In genomic region chr3:31103623-31104180, GRCh38 we compare ENCODE assay signal across 28 cellular contexts.
A peak's percentile ranks its signal among the peaks of the same experiment; 100 is the strongest.
DNase-seq lines count a peak whose midpoint lies in the region; ATAC-seq, FAIRE-seq and TF ChIP-seq lines count a peak whose summit lies in the region.
"Had no signal": no experiment of that assay in that cellular context is flagged by ENCODE, and none has a peak within 500 bp of the region (broad histone marks: within the 10 kb centered on the region; RNA-seq: fewer than 3 reads in every experiment).

No MANE protein-coding gene starts in this region.

- H4K20me1 ChIP-seq in GM23338 (replicated peaks; ENCODE audit: insufficient read depth): no peaks in the 10 kb centered on the region
- H4K20me1 ChIP-seq: BLaER1 had no signal

- no peaks in the 10 kb centered on the region for H3K27me3 Mint-ChIP-seq in GM23338 (ENCODE audit: insufficient read depth, low read depth, poor library complexity)
- H3K27me3 Mint-ChIP-seq in activated T-helper 17 cell treated with anti-CD3 and anti-CD28 coated beads, Interleukin-2, amount 50 U/mL, for 72 hours: no peaks in the 10 kb centered on the region
- H3K27me3 Mint-ChIP-seq: CD4-positive, alpha-beta T cell had no signal

- H3K4me3 ChIP-seq in GM23338 (no peak overlapping the region), bronchial epithelial cell (ENCODE audit: low read depth, low read length) (no peak overlapping the region)
- H3K4me3 ChIP-seq: BLaER1, K562 had no signal

- DNase-seq in GM23338 (ENCODE audit: low spot score): no peak
- DNase-seq in RCC 7860 (ENCODE audit: low spot score): peak; percentile 8
- peak; percentile 37 for DNase-seq in bronchial epithelial cell (ENCODE audit: low read depth)
- no peak for DNase-seq in activated CD4-positive, alpha-beta T cell treated with anti-CD3 and anti-CD28 coated beads, Interleukin-2, amount 50 U/mL, for 1 hour
- DNase-seq: ACHN; CD4-positive, alpha-beta T cell; COR-L47; DMS 273 treated with DMSO at 0.1 percent for 48 hours; DMS79 treated with DMSO at 0.1 percent for 48 hours; NCI-H1092; NCI-H146; NCI-H2029; NCI-H2227 treated with DMSO at 0.1 percent for 48 hours; NCI-H510A; NCI-H748 treated with DMSO at 0.1 percent for 48 hours; NK-92 treated with Interleukin-12 subunit alpha and Interleukin-12 subunit beta, amount 100 ng/mL, for 24 hours had no signal

- H3F3A ChIP-seq in GM23338 (replicated peaks; ENCODE audit: low read depth): no peaks in the 10 kb centered on the region

- H3K36me3 Mint-ChIP-seq in GM23338 (ENCODE audit: low read depth): no peaks in the 10 kb centered on the region
- H3K36me3 Mint-ChIP-seq in activated T-helper 17 cell treated with anti-CD3 and anti-CD28 coated beads, Interleukin-2, amount 50 U/mL, for 72 hours (ENCODE audit: low read depth): no peaks in the 10 kb centered on the region

- H3K4me1 Mint-ChIP-seq in GM23338: peaks cover 11% of the 10 kb centered on the region; the same call in 2 of the 3 replicates
- H3K4me1 Mint-ChIP-seq in activated T-helper 17 cell treated with anti-CD3 and anti-CD28 coated beads, Interleukin-2, amount 50 U/mL, for 72 hours: peaks cover 30% of the 10 kb centered on the region

- H3K36me3 ChIP-seq in GM23338 (ENCODE audit: insufficient read depth): no peaks in the 10 kb centered on the region
- no peaks in the 10 kb centered on the region for H3K36me3 ChIP-seq in bronchial epithelial cell (ENCODE audit: control insufficient read depth, insufficient read depth, low read length)
- H3K36me3 ChIP-seq: BLaER1 had no signal

- no peaks in the 10 kb centered on the region for H3K79me2 ChIP-seq in GM23338 (replicated peaks; ENCODE audit: insufficient read depth)

- H3K4me2 ChIP-seq in GM23338: no peak overlapping the region
- H3K4me2 ChIP-seq: BLaER1 had no signal

- H3K27ac ChIP-seq in GM23338 (ENCODE audit: low read depth): no peak overlapping the region
- H3K27ac ChIP-seq: BLaER1 had no signal

- peak overlapping the region; percentile 49; the same call in 1 of the 2 replicates for H3K27ac Mint-ChIP-seq in GM23338
- H3K27ac Mint-ChIP-seq in activated T-helper 17 cell treated with anti-CD3 and anti-CD28 coated beads, Interleukin-2, amount 50 U/mL, for 72 hours: no peak overlapping the region
- H3K27ac Mint-ChIP-seq: CD4-positive, alpha-beta T cell had no signal

- ATAC-seq in GM23338: no peak
- ATAC-seq in activated T-helper 17 cell treated with anti-CD3 and anti-CD28 coated beads, Interleukin-2, amount 50 U/mL, for 72 hours (replicated peaks): no peak
- ATAC-seq in GM21381 (IDR thresholded peaks at IDR 0.05; ENCODE audit: unreplicated experiment): no peak
- no peak for ATAC-seq in HG02885 (IDR thresholded peaks at IDR 0.05; ENCODE audit: poor library complexity, unreplicated experiment)
- ATAC-seq: HCT116, HepG2, K562, Panc1, Right ventricle myocardium inferior had no signal

- no peak for FAIRE-seq in RCC 7860 (lab: Jason Lieb, UNC)
- no peak for FAIRE-seq in bronchial epithelial cell (lab: Jason Lieb, UNC)
- FAIRE-seq: G401.6, GM18507, H1, HepG2, K562 had no signal

- TF ChIP-seq CTCF in GM23338 (conservative IDR thresholded peaks at IDR 0.05; ENCODE audit: low read depth in 2 of 2) (no peak), bronchial epithelial cell (IDR thresholded peaks at IDR 0.05; ENCODE audit: insufficient read depth, low read length, severe bottlenecking) (no peak)

- no peaks in the 10 kb centered on the region for H3K4me1 ChIP-seq in GM23338 (ENCODE audit: insufficient read depth)
- H3K4me1 ChIP-seq: BLaER1 had no signal

- H3K9me2 ChIP-seq in GM23338 (ENCODE audit: insufficient read depth): peaks cover 14% of the 10 kb centered on the region; the same call in 1 of the 2 replicates

- no peak overlapping the region for H2AFZ ChIP-seq in GM23338

- H3K27me3 ChIP-seq in GM23338 (ENCODE audit: insufficient read depth): no peaks in the 10 kb centered on the region
- H3K27me3 ChIP-seq in bronchial epithelial cell (ENCODE audit: control insufficient read depth, insufficient read depth, low read length): no peaks in the 10 kb centered on the region
- H3K27me3 ChIP-seq: BLaER1 had no signal

- no peak overlapping the region for H3K4me3 Mint-ChIP-seq in GM23338
- H3K4me3 Mint-ChIP-seq in activated T-helper 17 cell treated with anti-CD3 and anti-CD28 coated beads, Interleukin-2, amount 50 U/mL, for 72 hours: no peak overlapping the region
- H3K4me3 Mint-ChIP-seq: CD4-positive, alpha-beta T cell had no signal

- no peaks in the 10 kb centered on the region for H3K9me3 Mint-ChIP-seq in GM23338
- peaks cover 5% of the 10 kb centered on the region for H3K9me3 Mint-ChIP-seq in activated T-helper 17 cell treated with anti-CD3 and anti-CD28 coated beads, Interleukin-2, amount 50 U/mL, for 72 hours
- H3K9me3 Mint-ChIP-seq: CD4-positive, alpha-beta T cell had no signal

TF ChIP-seq in GM23338, 12 proteins besides CTCF, POLR2A, EP300 and RAD21:
- TF ChIP-seq ZNF331 (CRISPR knock-in tag; IDR thresholded peaks at IDR 0.05; ENCODE audit: low read depth) (no peak), EZH2 (IDR thresholded peaks at IDR 0.05; ENCODE audit: low read depth, unreplicated experiment) (no peak), EZH2phosphoT487 (IDR thresholded peaks at IDR 0.05; ENCODE audit: unreplicated experiment) (no peak), ETS1 (IDR thresholded peaks at IDR 0.05) (no peak), STAT1 (IDR thresholded peaks at IDR 0.05; ENCODE audit: unreplicated experiment) (no peak), JUNB (IDR thresholded peaks at IDR 0.05; ENCODE audit: unreplicated experiment) (no peak), NANOG (IDR thresholded peaks at IDR 0.05; ENCODE audit: borderline replicate concordance) (no peak), ZNF114 (CRISPR knock-in tag; IDR thresholded peaks at IDR 0.05) (no peak)

Comparison
In these comparisons a context has a peak if more than half of its experiments do, and no peak if none do; other contexts are left out.
1. DNase-seq: peak in RCC 7860 (single experiment) and bronchial epithelial cell (single experiment); none in GM23338 (single experiment) and activated CD4-positive, alpha-beta T cell treated with anti-CD3 and anti-CD28 coated beads, Interleukin-2, amount 50 U/mL, for 1 hour (single experiment).